1 cellular context compared by ENCODE assay signal in the genomic region with DNA sequence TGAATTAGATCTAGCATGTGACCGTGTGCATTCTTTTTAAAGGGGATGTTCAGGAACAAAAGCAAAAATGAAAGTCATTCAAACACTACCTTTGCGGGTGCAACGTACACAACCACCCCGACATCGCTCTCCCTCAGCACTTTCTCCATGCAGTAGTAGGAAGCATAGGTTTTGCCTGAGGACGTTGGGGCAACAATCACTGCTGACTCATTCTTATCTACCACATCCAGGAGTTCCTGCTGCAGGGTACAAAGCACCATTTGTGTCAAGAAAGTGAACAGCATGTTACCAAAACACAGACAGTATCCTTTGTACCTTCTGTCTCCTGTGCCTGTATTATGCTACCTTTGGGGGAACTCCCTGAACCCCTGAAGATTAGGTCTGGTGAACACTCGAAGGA.
TF ChIP-seq lines count a peak whose summit lies in the region.

No MANE protein-coding gene starts in this region.

TF ChIP-seq in endothelial cell of umbilical vein, 7 proteins besides CTCF, POLR2A, EP300 and RAD21:
- TF ChIP-seq MYC (IDR thresholded peaks at IDR 0.05; ENCODE audit: low read depth, low read length) (no peak), GATA2 (IDR thresholded peaks at IDR 0.05; ENCODE audit: insufficient read depth, insufficient read length, low read depth, low read length) (peak; percentile 98), POLR2AphosphoS5 (IDR thresholded peaks at IDR 0.05; ENCODE audit: insufficient read depth, low read depth, low read length) (peak; percentile 97), JUN (IDR thresholded peaks at IDR 0.05; ENCODE audit: borderline replicate concordance, insufficient read depth, insufficient read length, low read depth) (peak; percentile 92), EZH2 (IDR thresholded peaks at IDR 0.05; ENCODE audit: borderline replicate concordance, low read depth, low read length, severe bottlenecking) (no peak), FOS (IDR thresholded peaks at IDR 0.05; ENCODE audit: borderline replicate concordance, insufficient read depth, low read length) (peak; percentile 91)
- TF ChIP-seq, protein P1, sequence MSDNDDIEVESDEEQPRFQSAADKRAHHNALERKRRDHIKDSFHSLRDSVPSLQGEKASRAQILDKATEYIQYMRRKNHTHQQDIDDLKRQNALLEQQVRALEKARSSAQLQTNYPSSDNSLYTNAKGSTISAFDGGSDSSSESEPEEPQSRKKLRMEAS (IDR thresholded peaks at IDR 0.05; ENCODE audit: insufficient read depth, insufficient read length) = peak; percentile 10
